In the genomic region with DNA sequence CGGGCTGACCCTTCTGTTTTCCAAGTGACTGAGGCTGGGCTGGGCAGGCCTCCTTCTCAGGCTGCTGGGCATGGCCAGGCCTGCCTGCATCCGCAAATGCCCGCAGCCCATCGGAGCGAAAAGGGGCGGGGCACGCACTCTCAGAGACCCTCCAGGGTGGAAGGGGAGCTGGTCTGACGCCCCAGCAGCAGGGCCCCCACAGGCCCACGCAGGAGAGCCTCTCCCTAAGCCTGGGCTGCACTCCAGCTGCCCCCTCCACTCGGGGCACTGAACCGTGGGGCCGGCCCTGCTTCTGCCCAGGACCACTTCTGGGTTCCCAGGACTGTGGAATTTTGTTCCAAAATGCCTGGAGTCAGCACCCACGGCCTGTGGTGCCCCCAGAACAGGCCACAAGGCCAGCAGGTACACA, we compare ENCODE assay signal across 15 cellular contexts. TPM values are rescaled to one million over a fixed set of nuclear protein-coding genes. Genes with fewer than 3 reads are reported as not detected.
DNase-seq lines count a peak whose midpoint lies in the region; ATAC-seq and TF ChIP-seq lines count a peak whose summit lies in the region.
"Had no signal": no experiment of that assay in that cellular context is flagged by ENCODE, and none has a peak within 500 bp of the region (broad histone marks: within the 10 kb centered on the region; RNA-seq: fewer than 3 reads in every experiment).

No MANE protein-coding gene starts in this region.

- H3K9me3 Mint-ChIP-seq in nephron, result peaks cover 9% of the 10 kb centered on the region

- no peak overlapping the region for H3K4me3 Mint-ChIP-seq in nephron

- no peaks in the 10 kb centered on the region for H3K4me1 ChIP-seq in urinary bladder (ENCODE audit: insufficient read depth)

- peak overlapping the region; percentile 76 for H3K27ac ChIP-seq in urinary bladder (ENCODE audit: low read depth)

- H3K27me3 Mint-ChIP-seq in nephron (ENCODE audit: low read depth), result peaks cover 35% of the 10 kb centered on the region

- ATAC-seq in HG02798 (IDR thresholded peaks at IDR 0.05; ENCODE audit: poor library complexity, unreplicated experiment), result no peak

- DNase-seq in activated effector memory CD4-positive, alpha-beta T cell treated with anti-CD3 and anti-CD28 coated beads, Interleukin-2, amount 50 U/mL, for 16 hours, result peak; percentile 56
- DNase-seq in activated effector memory CD4-positive, alpha-beta T cell treated with Interleukin-2 at 50 U/mL for 16 hours, result no peak
- no peak for DNase-seq in epithelial cell of proximal tubule (ENCODE audit: low read depth)
- no peak for DNase-seq in NK-92 treated with Interleukin-12 subunit alpha and Interleukin-12 subunit beta, amount 100 ng/mL, for 24 hours (lab: John Stamatoyannopoulos, UW)
- no peak for DNase-seq in SKM-1 (lab: John Stamatoyannopoulos, UW; ENCODE audit: unreplicated experiment)
- DNase-seq: cerebellar nuclear complex, foreskin fibroblast, IMR-90, NCI-H1436 treated with DMSO at 0.1 percent for 48 hours, T-helper 2 cell had no signal

- 77% methylated on average over 13 of the region's 13 CpGs for WGBS in urinary bladder

- no peaks in the 10 kb centered on the region for H3K36me3 ChIP-seq in urinary bladder (ENCODE audit: insufficient read depth)

- TF ChIP-seq CTCF in epithelial cell of proximal tubule (conservative IDR thresholded peaks at IDR 0.05; ENCODE audit: low read depth, low read length), result no peak
- TF ChIP-seq CTCF in nephron (IDR thresholded peaks at IDR 0.05; ENCODE audit: unreplicated experiment in 3 of 3), result no peak

- peak overlapping the region; percentile 80 to 89 (median 82) for H3K27ac Mint-ChIP-seq in nephron

- H3K4me1 Mint-ChIP-seq in nephron, result no peaks in the 10 kb centered on the region

- H3K4me3 ChIP-seq in epithelial cell of proximal tubule (ENCODE audit: low read depth, low read length) (peak overlapping the region; percentile 8), urinary bladder (ENCODE audit: low read depth, low read length) (no peak overlapping the region)

- H3K36me3 Mint-ChIP-seq in nephron (ENCODE audit: low read depth), result no peaks in the 10 kb centered on the region

RNA-seq across cellular contexts. Expression of gene ADAP1, which starts 9.3 kb away (rescaled TPM):
- 3.9 and 7.2 TPM in 2 replicates for total RNA-seq in epithelial cell of proximal tubule
- total RNA-seq in urinary bladder, result 11.7 TPM
- 13.7 TPM for polyA plus RNA-seq in urinary bladder

RNA-seq across cellular contexts. Expression of gene COX19, which starts 30.2 kb away (rescaled TPM):
- total RNA-seq in epithelial cell of proximal tubule, result 4.6 and 5.4 TPM in 2 replicates
- 24.0 TPM for total RNA-seq in urinary bladder
- polyA plus RNA-seq in urinary bladder, result 6.5 TPM

RNA-seq across cellular contexts. Expression of gene CYP2W1, which starts 37.8 kb away (rescaled TPM):
- total RNA-seq in epithelial cell of proximal tubule, result not detected in 2 replicates
- 7.5 TPM for total RNA-seq in urinary bladder
- polyA plus RNA-seq in urinary bladder, result 0.22 TPM
- total RNA-seq: A673, Daoy, IMR-90 had no signal
- polyA plus RNA-seq: IMR-90 had no signal
